In the genomic region with DNA sequence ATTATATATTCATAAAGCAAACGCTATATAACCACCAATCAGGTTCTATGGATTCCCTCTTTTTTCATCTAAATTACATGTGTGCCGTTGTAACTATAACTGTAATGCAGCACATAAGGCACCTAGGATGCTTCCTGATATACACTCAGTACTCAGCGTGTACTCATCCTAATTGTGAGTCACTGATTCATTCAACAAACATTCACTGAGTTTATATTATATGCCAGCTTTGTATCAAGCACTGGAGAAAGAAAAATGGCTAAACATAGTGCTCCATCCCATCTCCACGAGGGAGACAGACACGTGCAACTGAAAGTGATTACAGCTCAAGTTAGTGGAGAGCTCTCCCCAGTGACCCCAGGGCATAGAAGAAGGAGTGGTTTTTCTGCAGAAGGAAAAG, we compare ENCODE assay signal across 2 cellular contexts.
TF ChIP-seq lines count a peak whose summit lies in the region.

No MANE protein-coding gene starts in this region.

TF ChIP-seq in GM23338, 12 proteins besides CTCF, POLR2A, EP300 and RAD21 (continues in another document):
- TF ChIP-seq POLR2AphosphoS5 (IDR thresholded peaks at IDR 0.05; ENCODE audit: low read depth): no peak
- no peak for TF ChIP-seq EZH2 (IDR thresholded peaks at IDR 0.05; ENCODE audit: low read depth, unreplicated experiment)
- no peak for TF ChIP-seq NANOG (IDR thresholded peaks at IDR 0.05; ENCODE audit: borderline replicate concordance)
- TF ChIP-seq, protein P1, sequence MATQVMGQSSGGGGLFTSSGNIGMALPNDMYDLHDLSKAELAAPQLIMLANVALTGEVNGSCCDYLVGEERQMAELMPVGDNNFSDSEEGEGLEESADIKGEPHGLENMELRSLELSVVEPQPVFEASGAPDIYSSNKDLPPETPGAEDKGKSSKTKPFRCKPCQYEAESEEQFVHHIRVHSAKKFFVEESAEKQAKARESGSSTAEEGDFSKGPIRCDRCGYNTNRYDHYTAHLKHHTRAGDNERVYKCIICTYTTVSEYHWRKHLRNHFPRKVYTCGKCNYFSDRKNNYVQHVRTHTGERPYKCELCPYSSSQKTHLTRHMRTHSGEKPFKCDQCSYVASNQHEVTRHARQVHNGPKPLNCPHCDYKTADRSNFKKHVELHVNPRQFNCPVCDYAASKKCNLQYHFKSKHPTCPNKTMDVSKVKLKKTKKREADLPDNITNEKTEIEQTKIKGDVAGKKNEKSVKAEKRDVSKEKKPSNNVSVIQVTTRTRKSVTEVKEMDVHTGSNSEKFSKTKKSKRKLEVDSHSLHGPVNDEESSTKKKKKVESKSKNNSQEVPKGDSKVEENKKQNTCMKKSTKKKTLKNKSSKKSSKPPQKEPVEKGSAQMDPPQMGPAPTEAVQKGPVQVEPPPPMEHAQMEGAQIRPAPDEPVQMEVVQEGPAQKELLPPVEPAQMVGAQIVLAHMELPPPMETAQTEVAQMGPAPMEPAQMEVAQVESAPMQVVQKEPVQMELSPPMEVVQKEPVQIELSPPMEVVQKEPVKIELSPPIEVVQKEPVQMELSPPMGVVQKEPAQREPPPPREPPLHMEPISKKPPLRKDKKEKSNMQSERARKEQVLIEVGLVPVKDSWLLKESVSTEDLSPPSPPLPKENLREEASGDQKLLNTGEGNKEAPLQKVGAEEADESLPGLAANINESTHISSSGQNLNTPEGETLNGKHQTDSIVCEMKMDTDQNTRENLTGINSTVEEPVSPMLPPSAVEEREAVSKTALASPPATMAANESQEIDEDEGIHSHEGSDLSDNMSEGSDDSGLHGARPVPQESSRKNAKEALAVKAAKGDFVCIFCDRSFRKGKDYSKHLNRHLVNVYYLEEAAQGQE (IDR thresholded peaks at IDR 0.05; ENCODE audit: unreplicated experiment): no peak
- no peak for TF ChIP-seq ZNF331 (CRISPR knock-in tag; IDR thresholded peaks at IDR 0.05; ENCODE audit: low read depth)
- TF ChIP-seq CREB1 (CRISPR knock-in tag; IDR thresholded peaks at IDR 0.05; ENCODE audit: low read depth): no peak
- no peak for TF ChIP-seq ZNF114 (CRISPR knock-in tag; IDR thresholded peaks at IDR 0.05)
- TF ChIP-seq, protein P2, sequence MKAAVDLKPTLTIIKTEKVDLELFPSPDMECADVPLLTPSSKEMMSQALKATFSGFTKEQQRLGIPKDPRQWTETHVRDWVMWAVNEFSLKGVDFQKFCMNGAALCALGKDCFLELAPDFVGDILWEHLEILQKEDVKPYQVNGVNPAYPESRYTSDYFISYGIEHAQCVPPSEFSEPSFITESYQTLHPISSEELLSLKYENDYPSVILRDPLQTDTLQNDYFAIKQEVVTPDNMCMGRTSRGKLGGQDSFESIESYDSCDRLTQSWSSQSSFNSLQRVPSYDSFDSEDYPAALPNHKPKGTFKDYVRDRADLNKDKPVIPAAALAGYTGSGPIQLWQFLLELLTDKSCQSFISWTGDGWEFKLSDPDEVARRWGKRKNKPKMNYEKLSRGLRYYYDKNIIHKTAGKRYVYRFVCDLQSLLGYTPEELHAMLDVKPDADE (IDR thresholded peaks at IDR 0.05): no peak
- TF ChIP-seq STAT1 (IDR thresholded peaks at IDR 0.05; ENCODE audit: unreplicated experiment): no peak
- no peak for TF ChIP-seq EZH2phosphoT487 (IDR thresholded peaks at IDR 0.05; ENCODE audit: unreplicated experiment)
- no peak for TF ChIP-seq JUNB (IDR thresholded peaks at IDR 0.05; ENCODE audit: unreplicated experiment)

TF ChIP-seq in HepG2, 621 proteins besides CTCF, POLR2A, EP300 and RAD21:
- TF ChIP-seq HDAC2 (CRISPR knock-in tag; IDR thresholded peaks at IDR 0.05) (no peak), KLF9 (CRISPR knock-in tag; IDR thresholded peaks at IDR 0.05; ENCODE audit: low read depth) (no peak), TOE1 (CRISPR knock-in tag; IDR thresholded peaks at IDR 0.05) (no peak), ZNF761 (CRISPR knock-in tag; conservative IDR thresholded peaks at IDR 0.05) (no peak), DNMT1 (CRISPR knock-in tag; IDR thresholded peaks at IDR 0.05) (no peak), ZFP36 (IDR thresholded peaks at IDR 0.05; ENCODE audit: borderline replicate concordance, low read depth, low read length, partially characterized antibody) (no peak), ZNF234 (CRISPR knock-in tag; conservative IDR thresholded peaks at IDR 0.05) (no peak)
- TF ChIP-seq, protein P3, sequence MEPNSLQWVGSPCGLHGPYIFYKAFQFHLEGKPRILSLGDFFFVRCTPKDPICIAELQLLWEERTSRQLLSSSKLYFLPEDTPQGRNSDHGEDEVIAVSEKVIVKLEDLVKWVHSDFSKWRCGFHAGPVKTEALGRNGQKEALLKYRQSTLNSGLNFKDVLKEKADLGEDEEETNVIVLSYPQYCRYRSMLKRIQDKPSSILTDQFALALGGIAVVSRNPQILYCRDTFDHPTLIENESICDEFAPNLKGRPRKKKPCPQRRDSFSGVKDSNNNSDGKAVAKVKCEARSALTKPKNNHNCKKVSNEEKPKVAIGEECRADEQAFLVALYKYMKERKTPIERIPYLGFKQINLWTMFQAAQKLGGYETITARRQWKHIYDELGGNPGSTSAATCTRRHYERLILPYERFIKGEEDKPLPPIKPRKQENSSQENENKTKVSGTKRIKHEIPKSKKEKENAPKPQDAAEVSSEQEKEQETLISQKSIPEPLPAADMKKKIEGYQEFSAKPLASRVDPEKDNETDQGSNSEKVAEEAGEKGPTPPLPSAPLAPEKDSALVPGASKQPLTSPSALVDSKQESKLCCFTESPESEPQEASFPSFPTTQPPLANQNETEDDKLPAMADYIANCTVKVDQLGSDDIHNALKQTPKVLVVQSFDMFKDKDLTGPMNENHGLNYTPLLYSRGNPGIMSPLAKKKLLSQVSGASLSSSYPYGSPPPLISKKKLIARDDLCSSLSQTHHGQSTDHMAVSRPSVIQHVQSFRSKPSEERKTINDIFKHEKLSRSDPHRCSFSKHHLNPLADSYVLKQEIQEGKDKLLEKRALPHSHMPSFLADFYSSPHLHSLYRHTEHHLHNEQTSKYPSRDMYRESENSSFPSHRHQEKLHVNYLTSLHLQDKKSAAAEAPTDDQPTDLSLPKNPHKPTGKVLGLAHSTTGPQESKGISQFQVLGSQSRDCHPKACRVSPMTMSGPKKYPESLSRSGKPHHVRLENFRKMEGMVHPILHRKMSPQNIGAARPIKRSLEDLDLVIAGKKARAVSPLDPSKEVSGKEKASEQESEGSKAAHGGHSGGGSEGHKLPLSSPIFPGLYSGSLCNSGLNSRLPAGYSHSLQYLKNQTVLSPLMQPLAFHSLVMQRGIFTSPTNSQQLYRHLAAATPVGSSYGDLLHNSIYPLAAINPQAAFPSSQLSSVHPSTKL (CRISPR knock-in tag; IDR thresholded peaks at IDR 0.05): no peak
- TF ChIP-seq, protein P4, sequence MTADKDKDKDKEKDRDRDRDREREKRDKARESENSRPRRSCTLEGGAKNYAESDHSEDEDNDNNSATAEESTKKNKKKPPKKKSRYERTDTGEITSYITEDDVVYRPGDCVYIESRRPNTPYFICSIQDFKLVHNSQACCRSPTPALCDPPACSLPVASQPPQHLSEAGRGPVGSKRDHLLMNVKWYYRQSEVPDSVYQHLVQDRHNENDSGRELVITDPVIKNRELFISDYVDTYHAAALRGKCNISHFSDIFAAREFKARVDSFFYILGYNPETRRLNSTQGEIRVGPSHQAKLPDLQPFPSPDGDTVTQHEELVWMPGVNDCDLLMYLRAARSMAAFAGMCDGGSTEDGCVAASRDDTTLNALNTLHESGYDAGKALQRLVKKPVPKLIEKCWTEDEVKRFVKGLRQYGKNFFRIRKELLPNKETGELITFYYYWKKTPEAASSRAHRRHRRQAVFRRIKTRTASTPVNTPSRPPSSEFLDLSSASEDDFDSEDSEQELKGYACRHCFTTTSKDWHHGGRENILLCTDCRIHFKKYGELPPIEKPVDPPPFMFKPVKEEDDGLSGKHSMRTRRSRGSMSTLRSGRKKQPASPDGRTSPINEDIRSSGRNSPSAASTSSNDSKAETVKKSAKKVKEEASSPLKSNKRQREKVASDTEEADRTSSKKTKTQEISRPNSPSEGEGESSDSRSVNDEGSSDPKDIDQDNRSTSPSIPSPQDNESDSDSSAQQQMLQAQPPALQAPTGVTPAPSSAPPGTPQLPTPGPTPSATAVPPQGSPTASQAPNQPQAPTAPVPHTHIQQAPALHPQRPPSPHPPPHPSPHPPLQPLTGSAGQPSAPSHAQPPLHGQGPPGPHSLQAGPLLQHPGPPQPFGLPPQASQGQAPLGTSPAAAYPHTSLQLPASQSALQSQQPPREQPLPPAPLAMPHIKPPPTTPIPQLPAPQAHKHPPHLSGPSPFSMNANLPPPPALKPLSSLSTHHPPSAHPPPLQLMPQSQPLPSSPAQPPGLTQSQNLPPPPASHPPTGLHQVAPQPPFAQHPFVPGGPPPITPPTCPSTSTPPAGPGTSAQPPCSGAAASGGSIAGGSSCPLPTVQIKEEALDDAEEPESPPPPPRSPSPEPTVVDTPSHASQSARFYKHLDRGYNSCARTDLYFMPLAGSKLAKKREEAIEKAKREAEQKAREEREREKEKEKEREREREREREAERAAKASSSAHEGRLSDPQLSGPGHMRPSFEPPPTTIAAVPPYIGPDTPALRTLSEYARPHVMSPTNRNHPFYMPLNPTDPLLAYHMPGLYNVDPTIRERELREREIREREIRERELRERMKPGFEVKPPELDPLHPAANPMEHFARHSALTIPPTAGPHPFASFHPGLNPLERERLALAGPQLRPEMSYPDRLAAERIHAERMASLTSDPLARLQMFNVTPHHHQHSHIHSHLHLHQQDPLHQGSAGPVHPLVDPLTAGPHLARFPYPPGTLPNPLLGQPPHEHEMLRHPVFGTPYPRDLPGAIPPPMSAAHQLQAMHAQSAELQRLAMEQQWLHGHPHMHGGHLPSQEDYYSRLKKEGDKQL (CRISPR knock-in tag; IDR thresholded peaks at IDR 0.05; ENCODE audit: low read depth): no peak
- TF ChIP-seq, protein P5, sequence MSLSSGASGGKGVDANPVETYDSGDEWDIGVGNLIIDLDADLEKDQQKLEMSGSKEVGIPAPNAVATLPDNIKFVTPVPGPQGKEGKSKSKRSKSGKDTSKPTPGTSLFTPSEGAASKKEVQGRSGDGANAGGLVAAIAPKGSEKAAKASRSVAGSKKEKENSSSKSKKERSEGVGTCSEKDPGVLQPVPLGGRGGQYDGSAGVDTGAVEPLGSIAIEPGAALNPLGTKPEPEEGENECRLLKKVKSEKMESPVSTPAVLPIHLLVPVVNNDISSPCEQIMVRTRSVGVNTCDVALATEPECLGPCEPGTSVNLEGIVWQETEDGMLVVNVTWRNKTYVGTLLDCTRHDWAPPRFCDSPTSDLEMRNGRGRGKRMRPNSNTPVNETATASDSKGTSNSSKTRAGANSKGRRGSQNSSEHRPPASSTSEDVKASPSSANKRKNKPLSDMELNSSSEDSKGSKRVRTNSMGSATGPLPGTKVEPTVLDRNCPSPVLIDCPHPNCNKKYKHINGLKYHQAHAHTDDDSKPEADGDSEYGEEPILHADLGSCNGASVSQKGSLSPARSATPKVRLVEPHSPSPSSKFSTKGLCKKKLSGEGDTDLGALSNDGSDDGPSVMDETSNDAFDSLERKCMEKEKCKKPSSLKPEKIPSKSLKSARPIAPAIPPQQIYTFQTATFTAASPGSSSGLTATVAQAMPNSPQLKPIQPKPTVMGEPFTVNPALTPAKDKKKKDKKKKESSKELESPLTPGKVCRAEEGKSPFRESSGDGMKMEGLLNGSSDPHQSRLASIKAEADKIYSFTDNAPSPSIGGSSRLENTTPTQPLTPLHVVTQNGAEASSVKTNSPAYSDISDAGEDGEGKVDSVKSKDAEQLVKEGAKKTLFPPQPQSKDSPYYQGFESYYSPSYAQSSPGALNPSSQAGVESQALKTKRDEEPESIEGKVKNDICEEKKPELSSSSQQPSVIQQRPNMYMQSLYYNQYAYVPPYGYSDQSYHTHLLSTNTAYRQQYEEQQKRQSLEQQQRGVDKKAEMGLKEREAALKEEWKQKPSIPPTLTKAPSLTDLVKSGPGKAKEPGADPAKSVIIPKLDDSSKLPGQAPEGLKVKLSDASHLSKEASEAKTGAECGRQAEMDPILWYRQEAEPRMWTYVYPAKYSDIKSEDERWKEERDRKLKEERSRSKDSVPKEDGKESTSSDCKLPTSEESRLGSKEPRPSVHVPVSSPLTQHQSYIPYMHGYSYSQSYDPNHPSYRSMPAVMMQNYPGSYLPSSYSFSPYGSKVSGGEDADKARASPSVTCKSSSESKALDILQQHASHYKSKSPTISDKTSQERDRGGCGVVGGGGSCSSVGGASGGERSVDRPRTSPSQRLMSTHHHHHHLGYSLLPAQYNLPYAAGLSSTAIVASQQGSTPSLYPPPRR (CRISPR knock-in tag; IDR thresholded peaks at IDR 0.05; ENCODE audit: borderline replicate concordance): no peak
